Comparison of ENCODE assay signal across 18 cellular contexts in genomic region chrX:14412686-14413085, GRCh38.
"Had no signal": no experiment of that assay in that cellular context is flagged by ENCODE, and none has a peak within 500 bp of the region (broad histone marks: within the 10 kb centered on the region; RNA-seq: fewer than 3 reads in every experiment).

No MANE protein-coding gene starts in this region.

- H2AFZ ChIP-seq: PC-9 had no signal

- H3K4me3 ChIP-seq: PC-9, Peyer's patch, SJCRH30 had no signal

- DNase-seq: KBM-7, MM.1S, NCI-H1092 treated with DMSO at 0.1 percent for 48 hours, NCI-H1436, NCI-H187, NCI-H2029, NCI-H2081 treated with DMSO at 0.1 percent for 48 hours, NCI-H2171, NCI-H226, NCI-H446, NCI-H510A, NCI-H524 treated with DMSO at 0.1 percent for 48 hours, NCI-H69, NCI-H774, PC-9, Peyer's patch, SHP77 treated with DMSO at 0.1 percent for 48 hours, SJCRH30 had no signal

- H3K4me2 ChIP-seq: PC-9 had no signal

- H3K4me1 ChIP-seq: Peyer's patch, SJCRH30 had no signal

- H3K36me3 ChIP-seq: Peyer's patch, SJCRH30 had no signal

- H3K9me3 ChIP-seq: Peyer's patch, SJCRH30 had no signal

- H3K27ac ChIP-seq: PC-9, Peyer's patch, SJCRH30 had no signal

- H3K27me3 ChIP-seq: Peyer's patch, SJCRH30 had no signal
